8 cellular contexts compared by ENCODE assay signal in the genomic region with DNA sequence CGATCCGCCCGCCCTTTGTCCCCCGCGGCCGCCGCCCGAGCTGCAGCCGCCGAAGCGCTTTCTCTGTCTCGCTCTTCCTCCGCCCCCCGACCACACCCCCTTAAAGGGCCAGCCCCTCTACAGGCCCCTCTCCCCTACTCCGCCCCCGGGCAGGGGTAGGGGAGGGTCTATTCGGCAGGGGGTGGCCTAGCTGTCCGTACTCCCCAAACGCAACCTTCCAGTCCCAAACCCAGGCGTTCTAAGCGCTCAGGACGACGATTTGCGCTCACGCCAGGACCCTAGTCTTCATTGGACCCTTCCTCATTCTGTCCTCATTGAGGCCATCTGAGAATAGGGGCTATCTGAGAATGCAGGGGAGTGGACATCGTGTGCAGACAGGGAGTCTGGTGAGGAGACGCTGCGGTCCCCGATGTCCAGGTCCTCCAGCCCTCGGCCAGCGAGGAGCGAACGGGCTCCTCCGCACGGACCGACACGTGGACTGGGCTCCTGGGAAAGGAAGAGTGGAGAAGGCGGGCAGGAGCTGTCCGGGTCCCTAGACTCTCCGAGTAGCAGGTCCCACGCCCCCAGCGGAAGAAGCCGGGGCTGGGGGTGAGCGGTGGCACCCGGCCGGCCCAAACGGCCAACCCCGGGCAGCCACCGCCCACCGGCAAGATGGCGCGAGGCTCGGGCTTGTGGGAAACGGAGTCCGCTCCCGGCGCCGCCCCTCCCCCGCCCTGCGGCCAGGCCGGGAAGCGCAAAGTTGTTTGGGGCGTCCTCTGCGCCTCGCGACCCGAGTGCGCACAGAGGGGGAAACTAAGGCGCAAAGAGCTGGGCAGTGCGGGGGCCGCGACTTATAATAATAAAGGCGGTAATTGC. TPM values are rescaled to one million over a fixed set of nuclear protein-coding genes. Genes with fewer than 3 reads are reported as not detected.
DNase-seq lines count a peak whose midpoint lies in the region; ATAC-seq and TF ChIP-seq lines count a peak whose summit lies in the region.

A gene with protein sequence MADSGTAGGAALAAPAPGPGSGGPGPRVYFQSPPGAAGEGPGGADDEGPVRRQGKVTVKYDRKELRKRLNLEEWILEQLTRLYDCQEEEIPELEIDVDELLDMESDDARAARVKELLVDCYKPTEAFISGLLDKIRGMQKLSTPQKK (minus strand): TSS at position 70 of the 855 bp plus-strand sequence. CDS start 270 bp downstream, outside the sequence.

- H3K27me3 Mint-ChIP-seq in activated naive CD8-positive, alpha-beta T cell: no peaks in the 10 kb centered on the region

- H3K9ac ChIP-seq in BLaER1 treated with 17β-estradiol and CSF1 and Interleukin-3, amounts not matched to agents 10 nM and 100 nM: peak within 1 kb of the TSS; percentile 81 to 97 (median 92)

- H3K9me3 ChIP-seq in BLaER1 treated with 17β-estradiol and CSF1 and Interleukin-3, amounts not matched to agents 10 nM and 100 nM (replicated peaks in 1 of 11): no peaks in the 10 kb centered on the region
- H3K9me3 ChIP-seq in thoracic aorta: no peaks in the 10 kb centered on the region

- H3K4me2 ChIP-seq in BLaER1 treated with 17β-estradiol and CSF1 and Interleukin-3, amounts not matched to agents 10 nM and 100 nM: peak within 1 kb of the TSS; percentile 98 to 100 (median 99)

- peaks cover 7 to 45% (median 34%) of the 10 kb centered on the region in 11 experiments; a peak in 21 of 22 replicates for H4K20me1 ChIP-seq in BLaER1 treated with 17β-estradiol and CSF1 and Interleukin-3, amounts not matched to agents 10 nM and 100 nM

- peak; percentile 35 for ATAC-seq in GM21576 (IDR thresholded peaks at IDR 0.05; ENCODE audit: unreplicated experiment)
- ATAC-seq in thoracic aorta (ENCODE audit: insufficient number of reproducible peaks, low FRiP score, low read depth): no peak

- H3K4me1 Mint-ChIP-seq in activated naive CD8-positive, alpha-beta T cell (ENCODE audit: low read depth): peaks cover 28% of the 10 kb centered on the region

- no peaks in the 10 kb centered on the region for H3K36me3 Mint-ChIP-seq in activated naive CD8-positive, alpha-beta T cell

- peak within 1 kb of the TSS; percentile 81 to 99 (median 96) for H3K4me3 ChIP-seq in BLaER1 treated with 17β-estradiol and CSF1 and Interleukin-3, amounts not matched to agents 10 nM and 100 nM
- H3K4me3 ChIP-seq in thoracic aorta: peak within 1 kb of the TSS; percentile 98

- peak; percentile 11 for TF ChIP-seq CTCF in thoracic aorta (IDR thresholded peaks at IDR 0.05)

- DNase-seq in NCI-H1092 (lab: John Stamatoyannopoulos, UW) (peak; percentile 85), SKM-1 treated with dmso at 0.1 percent for 144 hours (lab: John Stamatoyannopoulos, UW; ENCODE audit: unreplicated experiment) (peak; percentile 75), glomerular endothelial cell (ENCODE audit: extremely low read depth, low read depth, low spot score) (no peak), non-pigmented ciliary epithelial cell (ENCODE audit: low read depth) (peak; percentile 37), thoracic aorta (ENCODE audit: low spot score) (peak; percentile 58)

- peak within 1 kb of the TSS; percentile 96 for H3K27ac Mint-ChIP-seq in activated naive CD8-positive, alpha-beta T cell

- H3K9me3 Mint-ChIP-seq in activated naive CD8-positive, alpha-beta T cell (ENCODE audit: low read depth): no peaks in the 10 kb centered on the region

- peak within 1 kb of the TSS; percentile 94 for H3K4me3 Mint-ChIP-seq in activated naive CD8-positive, alpha-beta T cell

- H3K36me3 ChIP-seq in BLaER1 treated with 17β-estradiol and CSF1 and Interleukin-3, amounts not matched to agents 10 nM and 100 nM: peaks cover 13 to 29% (median 22%) of the 10 kb centered on the region in 11 experiments
- peaks cover 9% of the 10 kb centered on the region for H3K36me3 ChIP-seq in thoracic aorta

- peak within 1 kb of the TSS; percentile 33 to 96 (median 93); a peak in 21 of 22 replicates for H3K27ac ChIP-seq in BLaER1 treated with 17β-estradiol and CSF1 and Interleukin-3, amounts not matched to agents 10 nM and 100 nM
- H3K27ac ChIP-seq in thoracic aorta: peak within 1 kb of the TSS; percentile 78 to 93

- peaks cover 58 to 82% (median 77%) of the 10 kb centered on the region in 10 experiments for H3K4me1 ChIP-seq in BLaER1 treated with 17β-estradiol and CSF1 and Interleukin-3, amounts not matched to agents 10 nM and 100 nM
- peaks cover 20 to 47% of the 10 kb centered on the region in 2 donors for H3K4me1 ChIP-seq in thoracic aorta (ENCODE audit: control insufficient read depth in 1 of 2, low read depth in 2 of 2)

- no peaks in the 10 kb centered on the region for H3K27me3 ChIP-seq in BLaER1 treated with 17β-estradiol and CSF1 and Interleukin-3, amounts not matched to agents 10 nM and 100 nM
- no peaks in the 10 kb centered on the region for H3K27me3 ChIP-seq in thoracic aorta (replicated peaks; ENCODE audit: insufficient read depth)

RNA-seq across cellular contexts. Expression of the gene that starts here (rescaled TPM):
- 316 and 365 TPM in 2 replicates for total RNA-seq in glomerular endothelial cell
- total RNA-seq in thoracic aorta: 100 to 1,000 TPM in 1 of 2 donors, 10 to 100 TPM in 1; 75.3 to 122 TPM
